Comparison of ENCODE assay signal across 7 cellular contexts in the genomic region with DNA sequence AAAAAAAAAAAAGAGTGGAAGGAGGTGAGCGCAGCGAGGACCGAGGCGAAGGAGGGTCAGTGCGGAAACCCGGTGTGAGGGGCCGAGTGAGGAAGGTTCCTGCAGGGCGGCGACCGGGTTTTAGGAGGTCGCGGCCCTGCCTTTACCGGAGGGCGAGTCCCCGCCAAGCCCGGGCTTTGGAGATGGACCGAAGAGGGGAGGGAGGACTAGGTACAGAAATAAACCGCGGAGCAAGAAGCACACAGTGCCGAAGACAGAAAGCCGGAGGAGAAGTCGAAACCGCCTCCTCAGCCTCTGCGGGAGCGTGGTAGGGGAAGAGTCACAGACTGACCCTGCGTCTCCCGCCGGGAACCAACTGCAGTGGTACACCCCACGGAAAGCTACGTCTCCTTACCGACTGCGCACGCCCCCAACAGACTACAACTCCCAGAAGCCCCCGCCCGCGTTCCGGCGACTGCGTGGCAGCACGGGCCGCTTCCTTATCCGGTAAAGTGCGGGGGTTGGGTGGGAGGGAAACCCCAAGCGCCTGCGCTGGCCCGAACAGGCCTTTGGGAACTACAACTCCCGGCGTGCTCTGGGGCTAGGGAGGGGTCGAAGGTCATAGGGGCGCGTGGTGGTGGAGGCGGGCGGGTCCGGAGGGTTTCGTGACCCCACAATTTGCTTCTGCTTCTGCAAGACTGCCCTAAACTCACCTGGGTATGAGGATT.
DNase-seq lines count a peak whose midpoint lies in the region; ATAC-seq and TF ChIP-seq lines count a peak whose summit lies in the region.

A gene (minus strand): TSS at position 365 of the 707 bp plus-strand sequence. CDS start 380 bp downstream, outside the sequence.

- no peak for TF ChIP-seq CTCF in astrocyte of the spinal cord (IDR thresholded peaks at IDR 0.05; ENCODE audit: low read depth, low read length)

- H3K4me3 ChIP-seq in astrocyte of the spinal cord (ENCODE audit: low read depth, low read length) = peak within 1 kb of the TSS; percentile 73

- ATAC-seq in GM18519 (IDR thresholded peaks at IDR 0.05; ENCODE audit: low FRiP score, unreplicated experiment) = peak; percentile 93
- ATAC-seq in HG03045 (IDR thresholded peaks at IDR 0.05; ENCODE audit: unreplicated experiment) = peak; percentile 98

- DNase-seq in NCI-H2081 treated with DMSO at 0.1 percent for 48 hours (lab: John Stamatoyannopoulos, UW) (peak; percentile 87), T1000 (lab: John Stamatoyannopoulos, UW) (peak; percentile 98), astrocyte of the spinal cord (ENCODE audit: low read depth, low spot score) (peak; percentile 99), hypothalamus (lab: John Stamatoyannopoulos, UW) (peak; percentile 82 to 98 (median 96)), retina (peak; percentile 94)

- in situ Hi-C loops in astrocyte of the spinal cord (cut with HindIII; ENCODE audit: low sequenced_read_pairs) = no loop called here

Comparison
In these comparisons a context has a peak if more than half of its experiments do, and no peak if none do; other contexts are left out.
1. Peak in every context shown above with its lines: DNase-seq, ATAC-seq and H3K4me3 ChIP-seq.